Comparison of ENCODE assay signal across 24 cellular contexts in genomic region chr1:118503747-118504146, GRCh38.
"Had no signal": no experiment of that assay in that cellular context is flagged by ENCODE, and none has a peak within 500 bp of the region (broad histone marks: within the 10 kb centered on the region; RNA-seq: fewer than 3 reads in every experiment).

No MANE protein-coding gene starts in this region.

- H3K4me1 Mint-ChIP-seq: activated CD4-positive, alpha-beta T cell treated with anti-CD3 and anti-CD28 coated beads, Interleukin-2, amount 10 ng/mL, durations not matched to agents 7 days and 5 days; activated CD8-positive, alpha-beta memory T cell treated with anti-CD3 and anti-CD28 coated beads, Interleukin-2, amount 10 ng/mL, durations not matched to agents 7 days and 5 days; activated naive CD4-positive, alpha-beta T cell treated with anti-CD3 and anti-CD28 coated beads, Interleukin-2, amount 50 U/mL, for 24 hours; naive thymus-derived CD8-positive, alpha-beta T cell; stimulated activated naive B cell treated with anti-CD40 and anti-IgM and Interleukin-4, amounts not matched to agents 10 μg/mL and 1 μg/mL and 100 μg/mL, for 72 hours had no signal

- DNase-seq: activated CD4-positive, alpha-beta T cell treated with anti-CD3 and anti-CD28 coated beads, Interleukin-2, amount 10 ng/mL, durations not matched to agents 7 days and 5 days; activated CD8-positive, alpha-beta memory T cell treated with anti-CD3 and anti-CD28 coated beads, Interleukin-2, amount 10 ng/mL, durations not matched to agents 7 days and 5 days; activated CD8-positive, alpha-beta T cell treated with anti-CD3 and anti-CD28 coated beads for 36 hours; activated effector memory CD4-positive, alpha-beta T cell treated with anti-CD3 and anti-CD28 coated beads, Interleukin-2, amount 50 U/mL, for 16 hours; activated T-cell treated with anti-CD3 and anti-CD28 coated beads for 4 hours; anterior cingulate cortex; body of pancreas; cortex of kidney; left colon; lower lobe of right lung; naive thymus-derived CD8-positive, alpha-beta T cell; right cardiac atrium; stimulated activated CD4-positive, alpha-beta T cell treated with anti-CD3 and anti-CD28 coated beads, Interleukin-15, amount 100 ng/mL, for 24 hours; stimulated activated CD8-positive, alpha-beta memory T cell treated with anti-CD3 and anti-CD28 coated beads, Interleukin-4, amount 100 ng/mL, for 48 hours; stimulated activated naive B cell treated with anti-CD40 and anti-IgM and Interleukin-4, amounts not matched to agents 10 μg/mL and 1 μg/mL and 100 μg/mL, for 72 hours; transverse colon had no signal

- H3K36me3 Mint-ChIP-seq: activated CD8-positive, alpha-beta memory T cell treated with anti-CD3 and anti-CD28 coated beads, Interleukin-2, amount 10 ng/mL, durations not matched to agents 7 days and 5 days; activated naive CD4-positive, alpha-beta T cell treated with anti-CD3 and anti-CD28 coated beads, Interleukin-2, amount 50 U/mL, for 24 hours; naive thymus-derived CD8-positive, alpha-beta T cell; stimulated activated naive B cell treated with anti-CD40 and anti-IgM and Interleukin-4, amounts not matched to agents 10 μg/mL and 1 μg/mL and 100 μg/mL, for 72 hours had no signal

- ATAC-seq: activated CD4-positive, CD25-positive, alpha-beta regulatory T cell treated with anti-CD3 and anti-CD28 coated beads, Interleukin-2, amount 50 U/mL, for 24 hours; activated CD8-positive, alpha-beta memory T cell treated with anti-CD3 and anti-CD28 coated beads, Interleukin-2, amount 10 ng/mL, durations not matched to agents 7 days and 5 days; activated CD8-positive, alpha-beta T cell treated with anti-CD3 and anti-CD28 coated beads for 36 hours; body of pancreas; left colon; naive thymus-derived CD8-positive, alpha-beta T cell; stimulated activated naive B cell treated with anti-CD40 and anti-IgM and Interleukin-4, amounts not matched to agents 10 μg/mL and 1 μg/mL and 100 μg/mL, for 72 hours had no signal

- H3K4me3 Mint-ChIP-seq: activated CD4-positive, alpha-beta T cell treated with anti-CD3 and anti-CD28 coated beads, Interleukin-2, amount 10 ng/mL, durations not matched to agents 7 days and 5 days; activated CD8-positive, alpha-beta memory T cell treated with anti-CD3 and anti-CD28 coated beads, Interleukin-2, amount 10 ng/mL, durations not matched to agents 7 days and 5 days; activated CD8-positive, alpha-beta T cell treated with anti-CD3 and anti-CD28 coated beads for 36 hours; activated naive CD4-positive, alpha-beta T cell treated with anti-CD3 and anti-CD28 coated beads, Interleukin-2, amount 50 U/mL, for 24 hours; endodermal cell; naive thymus-derived CD8-positive, alpha-beta T cell; stimulated activated naive B cell treated with anti-CD40 and anti-IgM and Interleukin-4, amounts not matched to agents 10 μg/mL and 1 μg/mL and 100 μg/mL, for 72 hours had no signal

- H3K9me3 Mint-ChIP-seq: endodermal cell had no signal

- H3K4me1 ChIP-seq: lower lobe of right lung, transverse colon had no signal

- H3K4me3 ChIP-seq: body of pancreas, cardiac muscle cell, lower lobe of right lung, ovary, skin epidermis, transverse colon had no signal

- H3K27me3 ChIP-seq: body of pancreas, neutrophil, ovary, transverse colon had no signal

- H3K27me3 Mint-ChIP-seq: activated CD4-positive, alpha-beta T cell treated with anti-CD3 and anti-CD28 coated beads, Interleukin-2, amount 10 ng/mL, durations not matched to agents 7 days and 5 days; activated CD8-positive, alpha-beta memory T cell treated with anti-CD3 and anti-CD28 coated beads, Interleukin-2, amount 10 ng/mL, durations not matched to agents 7 days and 5 days; activated CD8-positive, alpha-beta T cell treated with anti-CD3 and anti-CD28 coated beads for 36 hours; activated naive CD4-positive, alpha-beta T cell treated with anti-CD3 and anti-CD28 coated beads, Interleukin-2, amount 50 U/mL, for 24 hours; naive thymus-derived CD8-positive, alpha-beta T cell; stimulated activated naive B cell treated with anti-CD40 and anti-IgM and Interleukin-4, amounts not matched to agents 10 μg/mL and 1 μg/mL and 100 μg/mL, for 72 hours had no signal

- H3K27ac Mint-ChIP-seq: activated CD4-positive, alpha-beta T cell treated with anti-CD3 and anti-CD28 coated beads, Interleukin-2, amount 10 ng/mL, durations not matched to agents 7 days and 5 days; activated CD8-positive, alpha-beta memory T cell treated with anti-CD3 and anti-CD28 coated beads, Interleukin-2, amount 10 ng/mL, durations not matched to agents 7 days and 5 days; activated CD8-positive, alpha-beta T cell treated with anti-CD3 and anti-CD28 coated beads for 36 hours; activated naive CD4-positive, alpha-beta T cell treated with anti-CD3 and anti-CD28 coated beads, Interleukin-2, amount 50 U/mL, for 24 hours; naive thymus-derived CD8-positive, alpha-beta T cell; stimulated activated naive B cell treated with anti-CD40 and anti-IgM and Interleukin-4, amounts not matched to agents 10 μg/mL and 1 μg/mL and 100 μg/mL, for 72 hours had no signal

- H3K27ac ChIP-seq: body of pancreas, cardiac muscle cell, epithelial cell of prostate, lower lobe of right lung, neutrophil, ovary, skin epidermis, transverse colon had no signal

- H3K9me3 ChIP-seq: body of pancreas, lower lobe of right lung, neutrophil, ovary, transverse colon had no signal

- H3K36me3 ChIP-seq: cardiac muscle cell, lower lobe of right lung, neutrophil, ovary, transverse colon had no signal
